In the genomic region with DNA sequence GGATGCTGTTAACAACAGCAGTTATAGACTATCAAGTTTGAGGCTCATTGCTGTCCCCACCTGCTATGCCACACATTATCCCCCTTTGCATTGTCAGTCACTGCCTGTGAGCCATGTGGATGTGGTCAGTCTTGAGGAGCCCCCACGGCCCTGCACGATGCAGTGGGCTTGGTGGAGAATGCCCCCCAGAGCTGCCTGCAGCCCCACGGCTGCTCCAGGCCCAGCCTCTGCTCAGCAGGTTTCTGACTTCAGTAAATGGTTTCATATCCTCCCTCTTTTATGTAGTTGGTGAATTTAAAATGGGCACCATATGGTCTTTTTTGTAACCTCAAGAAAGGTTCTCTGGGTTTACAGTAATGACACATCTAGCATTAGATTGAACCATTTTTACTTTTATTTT, we compare ENCODE assay signal across 26 cellular contexts.
DNase-seq lines count a peak whose midpoint lies in the region; ATAC-seq, FAIRE-seq and TF ChIP-seq lines count a peak whose summit lies in the region.
"Had no signal": no experiment of that assay in that cellular context is flagged by ENCODE, and none has a peak within 500 bp of the region (broad histone marks: within the 10 kb centered on the region; RNA-seq: fewer than 3 reads in every experiment).

No MANE protein-coding gene starts in this region.

- peak overlapping the region; percentile 35; the same call in 1 of the 2 replicates for H4K8ac ChIP-seq in H1 (ENCODE audit: extremely low read depth, insufficient read depth, low read length)

- H3K9me3 ChIP-seq in H1 (ENCODE audit: insufficient read depth in 2 of 2, low read depth in 1 of 2, low read length in 1 of 2) (peaks cover 0 to 8% of the 10 kb centered on the region in 2 experiments; a peak in 2 of 4 replicates), osteoblast (ENCODE audit: low read depth, low read length) (no peaks in the 10 kb centered on the region), aorta (ENCODE audit: control insufficient read depth, low read length) (peaks cover 4% of the 10 kb centered on the region)

- H4K5ac ChIP-seq in H1 (ENCODE audit: insufficient read length, low read depth, low read length) = no peak overlapping the region

- H4K20me1 ChIP-seq in H1 (replicated peaks in 1 of 2; ENCODE audit: control insufficient read depth in 1 of 2, insufficient read depth in 2 of 2, low read length in 2 of 2) (no peaks in the 10 kb centered on the region), osteoblast (ENCODE audit: insufficient read depth, low read length) (no peaks in the 10 kb centered on the region)

- H3K79me1 ChIP-seq in H1 (ENCODE audit: low read depth, low read length) = no peaks in the 10 kb centered on the region

- H3K23ac ChIP-seq in H1 (ENCODE audit: insufficient read length) = no peak overlapping the region

- H2AFZ ChIP-seq in H1 (ENCODE audit: low read length) (no peak overlapping the region), osteoblast (ENCODE audit: low read length) (no peak overlapping the region)

- no peak overlapping the region for H4K91ac ChIP-seq in H1 (replicated peaks; ENCODE audit: insufficient read length, low read length)

- no peak for TF ChIP-seq POLR2A in NB4 (IDR thresholded peaks at IDR 0.05; ENCODE audit: extremely low read depth, insufficient read length)
- no peak for TF ChIP-seq POLR2A in H1 (IDR thresholded peaks at IDR 0.05; ENCODE audit: control extremely low read depth in 1 of 2, low read depth in 2 of 2, low read length in 2 of 2)

- no peak for TF ChIP-seq RAD21 in H1 (IDR thresholded peaks at IDR 0.05 in 1 of 2, conservative IDR thresholded peaks at IDR 0.05 in 1 of 2; ENCODE audit: low read depth in 2 of 2, low read length in 2 of 2)

- no peak overlapping the region for H3K56ac ChIP-seq in H1 (replicated peaks; ENCODE audit: insufficient read length, low read depth, low read length)

- H2BK20ac ChIP-seq in H1 (ENCODE audit: low read length) = no peak overlapping the region

- no peak overlapping the region for H2BK5ac ChIP-seq in H1 (ENCODE audit: low read depth, low read length)

- no peak overlapping the region for H2BK12ac ChIP-seq in H1 (ENCODE audit: low read depth, low read length)

- no peak overlapping the region for H2BK120ac ChIP-seq in H1 (replicated peaks; ENCODE audit: low read depth, low read length)

- 78% methylated on average over 3 of the region's 3 CpGs; no CpG with 5 or more reads in 1 of the 2 experiments for WGBS in H1 (ENCODE audit: extremely low coverage in 1 of 2, insufficient coverage in 1 of 2, insufficient read length in 1 of 2, insufficient replicate concordance in 2 of 2, low coverage in 1 of 2, low lambda C conversion rate in 2 of 2, missing lambda C conversion rate in 1 of 2), 2 experiments
- WGBS in aorta, 2 donors = 73 to 85% methylated on average over 3 of the region's 3 CpGs

- no peaks in the 10 kb centered on the region for H3K27me3 ChIP-seq in H1 (replicated peaks in 1 of 4; ENCODE audit: control insufficient read depth in 3 of 4, extremely low read depth in 1 of 4, insufficient read depth in 3 of 4, low read length in 3 of 4)
- H3K27me3 ChIP-seq in osteoblast (ENCODE audit: insufficient read depth, low read length) = no peaks in the 10 kb centered on the region
- H3K27me3 ChIP-seq in aorta (ENCODE audit: control insufficient read depth in 1 of 2, insufficient read depth in 2 of 2, low read length in 1 of 2) = no peaks in the 10 kb centered on the region
- H3K27me3 ChIP-seq: SJSA1 had no signal

- H3K4me2 ChIP-seq in H1 (ENCODE audit: insufficient read depth in 1 of 2, low read depth in 2 of 2, low read length in 2 of 2) (no peak overlapping the region), osteoblast (ENCODE audit: insufficient read depth, low read length) (no peak overlapping the region)
- H3K4me2 ChIP-seq: A549 had no signal

- TF ChIP-seq EP300 in H1 (IDR thresholded peaks at IDR 0.05; ENCODE audit: borderline replicate concordance in 1 of 2, low read depth in 2 of 2, low read length in 2 of 2) = no peak

- TF ChIP-seq CTCF in NB4 (IDR thresholded peaks at IDR 0.05; ENCODE audit: low read depth, low read length) (no peak), H1 (IDR thresholded peaks at IDR 0.05; ENCODE audit: control extremely low read depth in 1 of 3, insufficient read depth in 1 of 3, low read depth in 1 of 3, low read length in 3 of 3) (no peak), osteoblast (IDR thresholded peaks at IDR 0.05; ENCODE audit: extremely low read depth, low read depth, low read length) (no peak)

- no peak overlapping the region for H2BK15ac ChIP-seq in H1 (ENCODE audit: low read length)

- H3K9ac ChIP-seq in H1 (replicated peaks in 1 of 4; ENCODE audit: extremely low read depth in 1 of 4, low read depth in 3 of 4, low read length in 3 of 4) = no peak overlapping the region

- no peak overlapping the region for H3K4ac ChIP-seq in H1 (replicated peaks; ENCODE audit: insufficient read length, low read depth, low read length)

- H3K18ac ChIP-seq in H1 (ENCODE audit: extremely low read depth, low read length) = no peak overlapping the region

- H3K4me1 ChIP-seq in H1 (replicated peaks in 1 of 4; ENCODE audit: control insufficient read depth in 3 of 4, insufficient read depth in 4 of 4, low read length in 3 of 4) (no peaks in the 10 kb centered on the region; a peak in 1 of 7 replicates), osteoblast (ENCODE audit: insufficient read depth, low read length) (no peaks in the 10 kb centered on the region), aorta (ENCODE audit: control insufficient read depth in 1 of 2, insufficient read depth in 2 of 2, low read length in 2 of 2) (no peaks in the 10 kb centered on the region)
- H3K4me1 ChIP-seq: A549, SJSA1 had no signal

- no peaks in the 10 kb centered on the region for H3K23me2 ChIP-seq in H1 (ENCODE audit: low read depth, low read length)

- H3K4me3 ChIP-seq in NB4 (ENCODE audit: low read depth, low read length) (no peak overlapping the region), H1 (ENCODE audit: extremely low read depth in 1 of 4, insufficient read depth in 2 of 4, low read depth in 3 of 4, low read length in 4 of 4) (no peak overlapping the region), osteoblast (ENCODE audit: insufficient read depth, low read length) (no peak overlapping the region), aorta (ENCODE audit: low read length in 2 of 2) (no peak overlapping the region)
- H3K4me3 ChIP-seq: A549, GM12878, SJSA1 had no signal

- CTCF ChIA-PET in H1 (lab: Charles Lee; ENCODE audit: partially characterized antibody) = interaction anchor here (0.6 kb wide), 1 partner anchor 432 kb away, joined by 3 read pairs; no protein-coding TSS in a partner anchor

- H3K79me2 ChIP-seq in H1 (ENCODE audit: control insufficient read depth in 1 of 2, insufficient read depth in 2 of 2, low read length in 2 of 2) = no peaks in the 10 kb centered on the region
- H3K79me2 ChIP-seq in osteoblast (ENCODE audit: insufficient read depth, low read length) = no peaks in the 10 kb centered on the region

- no peaks in the 10 kb centered on the region for H3K36me3 ChIP-seq in H1 (ENCODE audit: control insufficient read depth in 2 of 4, insufficient read depth in 4 of 4, low read length in 3 of 4)
- H3K36me3 ChIP-seq in osteoblast (ENCODE audit: insufficient read depth, low read length) = no peaks in the 10 kb centered on the region
- H3K36me3 ChIP-seq in aorta (ENCODE audit: control insufficient read depth in 1 of 2, insufficient read depth in 2 of 2, low read length in 1 of 2) = no peaks in the 10 kb centered on the region
- H3K36me3 ChIP-seq: SJSA1 had no signal

- no peak overlapping the region for H3K27ac ChIP-seq in H1 (ENCODE audit: low read depth, low read length)
- no peak overlapping the region for H3K27ac ChIP-seq in osteoblast (ENCODE audit: low read depth, low read length)
- no peak overlapping the region for H3K27ac ChIP-seq in aorta (ENCODE audit: low read depth in 1 of 2, low read length in 2 of 2)
- H3K27ac ChIP-seq: A549, SJSA1 had no signal

- no peak overlapping the region for H2AK5ac ChIP-seq in H1 (ENCODE audit: low read depth, low read length)

- POLR2A ChIA-PET in H1 (lab: Charles Lee; ENCODE audit: partially characterized antibody) = no interaction called here

- DNase-seq in DMS 273 treated with DMSO at 0.1 percent for 48 hours (lab: John Stamatoyannopoulos, UW) (peak; percentile 17), NB4 (ENCODE audit: low read depth) (peak; percentile 29), H1 (ENCODE audit: low read depth in 1 of 2, low spot score in 2 of 2) (no peak), osteoblast (ENCODE audit: insufficient read length, low spot score, missing footprints) (peak; percentile 30), germinal center (ENCODE audit: low spot score) (no peak), aorta (no peak)
- no peak for DNase-seq in activated T-cell treated with anti-CD3 and anti-CD28 coated beads, Interleukin-2, amount 50 U/mL, for 1 hour
- DNase-seq: C1 segment of cervical spinal cord; CD4-positive, alpha-beta memory T cell; COR-L47; DMS79; EL; GDM1; Karpas-422; NCI-H1092; NCI-H1436; NCI-H187; NCI-H2081 treated with DMSO at 0.1 percent for 48 hours; NCI-H82; Right ventricle myocardium superior; RPMI8226; T-cell had no signal

- no peak for ATAC-seq in aorta (ENCODE audit: low FRiP score)
- ATAC-seq: GM12878, HepG2, T-cell had no signal

- FAIRE-seq in H1 (lab: Jason Lieb, UNC) = no peak
- FAIRE-seq: A549, GM12878, HepG2 had no signal

- H3K14ac ChIP-seq in H1 (ENCODE audit: insufficient read length) = no peak overlapping the region

- intact Hi-C loops in aorta (cut with DNase I) = no loop called here

TF ChIP-seq in H1, 55 proteins besides CTCF, POLR2A, EP300 and RAD21:
- TF ChIP-seq NANOG (IDR thresholded peaks at IDR 0.05; ENCODE audit: insufficient read depth, low read depth, low read length, poor library complexity, severe bottlenecking) = no peak

Comparison
In these comparisons a context has a peak if more than half of its experiments do, and no peak if none do; other contexts are left out.
1. DNase-seq: peak in DMS 273 treated with DMSO at 0.1 percent for 48 hours (single experiment), NB4 (single experiment) and osteoblast (single experiment); none in H1 (0 of 2), germinal center (single experiment), activated T-cell treated with anti-CD3 and anti-CD28 coated beads, Interleukin-2, amount 50 U/mL, for 1 hour (single experiment) and aorta (0 of 2).